Comparison of ENCODE assay signal across 11 cellular contexts in the genomic region with DNA sequence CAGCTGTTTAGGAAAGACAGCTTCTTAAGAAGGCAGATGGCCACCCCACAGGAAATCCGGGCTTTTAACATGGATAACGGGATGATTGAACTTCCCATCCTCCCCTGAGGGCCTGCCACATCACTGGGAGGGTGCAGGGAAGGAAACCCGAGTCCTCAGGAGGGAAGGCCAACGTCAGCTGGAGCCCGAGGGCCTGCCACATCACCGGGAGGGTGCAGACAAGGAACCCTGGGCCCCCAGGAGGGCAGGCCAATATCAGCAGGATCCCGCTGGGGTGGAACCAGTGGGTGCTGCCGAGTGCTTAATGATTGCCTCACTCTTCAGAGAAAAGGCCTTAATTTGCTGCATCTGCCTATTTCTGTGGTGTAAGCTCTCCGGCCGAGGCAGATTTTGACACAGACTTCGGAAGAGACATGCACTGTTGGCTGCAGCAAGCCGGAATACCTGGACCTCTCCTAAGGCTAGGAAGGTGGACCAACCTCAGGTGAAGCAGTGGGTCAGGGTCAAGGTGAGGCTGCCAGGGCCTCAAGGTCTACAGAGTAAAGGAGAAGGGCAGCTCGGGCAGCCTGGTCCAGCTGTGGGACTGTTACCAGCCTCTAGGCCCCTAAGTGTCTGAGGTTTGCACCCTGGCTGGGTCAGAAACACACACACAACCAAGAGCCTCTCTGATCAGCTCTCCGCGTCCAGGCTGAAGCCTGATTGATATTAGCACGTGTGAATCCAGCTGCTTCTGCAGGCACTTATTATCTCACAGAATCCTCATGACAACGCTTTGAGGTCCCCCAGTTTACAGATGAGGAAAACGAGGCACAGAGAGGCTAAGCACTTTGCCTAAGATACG. TPM values are rescaled to one million over a fixed set of nuclear protein-coding genes. Genes with fewer than 3 reads are reported as not detected.
DNase-seq lines count a peak whose midpoint lies in the region; FAIRE-seq and TF ChIP-seq lines count a peak whose summit lies in the region.
"Had no signal": no experiment of that assay in that cellular context is flagged by ENCODE, and none has a peak within 500 bp of the region (broad histone marks: within the 10 kb centered on the region; RNA-seq: fewer than 3 reads in every experiment).

No MANE protein-coding gene starts in this region.

- no peak for FAIRE-seq in astrocyte (lab: Jason Lieb, UNC)

- no peaks in the 10 kb centered on the region for H3K36me3 ChIP-seq in HUES6 (ENCODE audit: control insufficient read depth, insufficient read depth, low read length)
- no peaks in the 10 kb centered on the region for H3K36me3 ChIP-seq in astrocyte (ENCODE audit: insufficient read depth, low read length)
- H3K36me3 ChIP-seq in mesodermal cell (ENCODE audit: control insufficient read depth, insufficient read depth, low read length) = no peaks in the 10 kb centered on the region

- 74 to 82% methylated on average over 15 to 17 of the region's 19 CpGs for WGBS in mesodermal cell (ENCODE audit: insufficient coverage in 2 of 2), 2 experiments

- H3K4me2 ChIP-seq in astrocyte (ENCODE audit: low read length) = peak overlapping the region; percentile 71

- peaks cover 35% of the 10 kb centered on the region; the same call in 1 of the 2 replicates for H3K4me1 ChIP-seq in HUES6 (ENCODE audit: control insufficient read depth, insufficient read depth, low read length)
- H3K4me1 ChIP-seq in astrocyte (ENCODE audit: insufficient read depth, low read length) = peaks cover 43% of the 10 kb centered on the region
- peaks cover 54% of the 10 kb centered on the region for H3K4me1 ChIP-seq in mesodermal cell (ENCODE audit: control insufficient read depth, insufficient read depth, low read length, poor library complexity, severe bottlenecking)

- H3K4me3 ChIP-seq in AG09309 (ENCODE audit: control insufficient read depth, low read depth, low read length) = no peak overlapping the region
- no peak overlapping the region for H3K4me3 ChIP-seq in HUES6 (ENCODE audit: low read depth, low read length)
- H3K4me3 ChIP-seq in astrocyte (ENCODE audit: insufficient read depth, low read depth, low read length) = no peak overlapping the region
- H3K4me3 ChIP-seq in mesodermal cell (ENCODE audit: extremely low read depth, insufficient read depth, low read length, poor library complexity, severe bottlenecking) = no peak overlapping the region

- H3K27me3 ChIP-seq in HUES6 (ENCODE audit: control insufficient read depth, insufficient read depth, low read length) (no peaks in the 10 kb centered on the region), astrocyte (ENCODE audit: insufficient read depth, low read length) (no peaks in the 10 kb centered on the region)

- peak; percentile 71 for DNase-seq in AG09309 (ENCODE audit: low read depth)
- DNase-seq in astrocyte (ENCODE audit: low read depth) = peak; percentile 84
- DNase-seq in T-helper 9 cell = no peak
- DNase-seq in cerebellum (ENCODE audit: low spot score) = no peak
- no peak for DNase-seq in NCI-H2029 (lab: John Stamatoyannopoulos, UW)
- no peak for DNase-seq in RPMI8226
- DNase-seq: hypothalamus had no signal

- H3K4me3 Mint-ChIP-seq in astrocyte (ENCODE audit: unreplicated experiment) = peak overlapping the region; percentile 40
- H3K4me3 Mint-ChIP-seq: activated T-helper 1 cell treated with anti-CD3 and anti-CD28 coated beads, Interleukin-12 subunit alpha, Interleukin-12 subunit beta, Interleukin-2, Interleukin-4 antibody, amounts not matched to agents 30 ng/mL and 10 ng/mL and 1 ng/mL, durations not matched to agents 14 hours and 24 hours and 36 hours; CD4-positive, alpha-beta T cell had no signal

- peaks cover 44% of the 10 kb centered on the region for H3K4me1 Mint-ChIP-seq in astrocyte (ENCODE audit: low read depth, unreplicated experiment)

- H3K9ac ChIP-seq in HUES6 (ENCODE audit: low read length) (peak overlapping the region; percentile 64), astrocyte (ENCODE audit: low read length) (peak overlapping the region; percentile 78)

- peaks cover 3% of the 10 kb centered on the region for H3K9me3 Mint-ChIP-seq in astrocyte (ENCODE audit: unreplicated experiment)
- H3K9me3 Mint-ChIP-seq: activated T-helper 1 cell treated with anti-CD3 and anti-CD28 coated beads, Interleukin-12 subunit alpha, Interleukin-12 subunit beta, Interleukin-2, Interleukin-4 antibody, amounts not matched to agents 30 ng/mL and 10 ng/mL and 1 ng/mL, durations not matched to agents 14 hours and 24 hours and 36 hours; CD4-positive, alpha-beta T cell had no signal

- H3K79me2 ChIP-seq in astrocyte (ENCODE audit: insufficient read depth, low read length) = no peaks in the 10 kb centered on the region

- peaks cover 11% of the 10 kb centered on the region for H3K27me3 Mint-ChIP-seq in astrocyte (ENCODE audit: low read depth, unreplicated experiment)
- H3K27me3 Mint-ChIP-seq: CD4-positive, alpha-beta T cell had no signal

- no peaks in the 10 kb centered on the region for H4K20me1 ChIP-seq in astrocyte (ENCODE audit: insufficient read depth, low read length)

- H3K9me3 ChIP-seq in HUES6 (ENCODE audit: control insufficient read depth, insufficient read depth, low read depth, low read length) = no peaks in the 10 kb centered on the region
- no peaks in the 10 kb centered on the region for H3K9me3 ChIP-seq in astrocyte (ENCODE audit: insufficient read depth, low read depth, low read length)
- no peaks in the 10 kb centered on the region for H3K9me3 ChIP-seq in mesodermal cell (ENCODE audit: control insufficient read depth, low read length)

- peak overlapping the region; percentile 97 for H3K27ac Mint-ChIP-seq in astrocyte (ENCODE audit: unreplicated experiment)
- H3K27ac Mint-ChIP-seq: activated T-helper 1 cell treated with anti-CD3 and anti-CD28 coated beads, Interleukin-12 subunit alpha, Interleukin-12 subunit beta, Interleukin-2, Interleukin-4 antibody, amounts not matched to agents 30 ng/mL and 10 ng/mL and 1 ng/mL, durations not matched to agents 14 hours and 24 hours and 36 hours; CD4-positive, alpha-beta T cell had no signal

- peak overlapping the region; percentile 36 for H2AFZ ChIP-seq in astrocyte (ENCODE audit: low read depth, low read length)

- H3K27ac ChIP-seq in HUES6 (ENCODE audit: low read depth, low read length) = no peak overlapping the region
- peak overlapping the region; percentile 95 for H3K27ac ChIP-seq in astrocyte (ENCODE audit: low read depth, low read length)
- H3K27ac ChIP-seq in mesodermal cell (ENCODE audit: low read depth, low read length, severe bottlenecking) = peak overlapping the region; percentile 96

- H3K36me3 Mint-ChIP-seq in astrocyte (ENCODE audit: low read depth, unreplicated experiment) = no peaks in the 10 kb centered on the region

- TF ChIP-seq CTCF in AG09309 (IDR thresholded peaks at IDR 0.05; ENCODE audit: control insufficient read depth, insufficient read depth, low read depth, low read length, missing control alignments) = no peak
- no peak for TF ChIP-seq CTCF in astrocyte (IDR thresholded peaks at IDR 0.05; ENCODE audit: insufficient read depth, low read depth, low read length)

RNA-seq across cellular contexts. Expression of a gene that starts 14.8 kb away (rescaled TPM):
- total RNA-seq in astrocyte (1,055 and 1,568 TPM in 2 replicates), cerebellum (27.7 TPM)
- 366 TPM for polyA plus RNA-seq in mesodermal cell (2013, experiment 1 of 2)
- 331 TPM for polyA plus RNA-seq in mesodermal cell (2013, experiment 2 of 2)
- total RNA-seq: activated T-helper 1 cell treated with anti-CD3 and anti-CD28 coated beads, Interleukin-12 subunit alpha, Interleukin-12 subunit beta, Interleukin-2, Interleukin-4 antibody, amounts not matched to agents 30 ng/mL and 10 ng/mL and 1 ng/mL, durations not matched to agents 14 hours and 24 hours and 36 hours had no signal

Comparison
In these comparisons a context has a peak if more than half of its experiments do, and no peak if none do; other contexts are left out.
1. DNase-seq: peak in AG09309 (single experiment) and astrocyte (single experiment); none in T-helper 9 cell (single experiment), cerebellum (single experiment), NCI-H2029 (single experiment) and RPMI8226 (single experiment).
2. RNA of a gene that starts 14.8 kb away (total RNA-seq): 1,055 to 1,568 TPM in astrocyte; 27.7 TPM in cerebellum (single experiment); every median in the first group is over 10 times any median in the second.